Comparison of ENCODE assay signal across 10 cellular contexts in genomic region chr7:12771378-12771877, GRCh38.
A peak's percentile ranks its signal among the peaks of the same experiment; 100 is the strongest.
DNase-seq lines count a peak whose midpoint lies in the region; ATAC-seq and TF ChIP-seq lines count a peak whose summit lies in the region.
"Had no signal": no experiment of that assay in that cellular context is flagged by ENCODE, and none has a peak within 500 bp of the region (broad histone marks: within the 10 kb centered on the region; RNA-seq: fewer than 3 reads in every experiment).

No MANE protein-coding gene starts in this region.

- no peak overlapping the region for H2BK15ac ChIP-seq in mesenchymal stem cell (ENCODE audit: low read depth, poor library complexity, severe bottlenecking)

- H3K23ac ChIP-seq in mesenchymal stem cell (ENCODE audit: low read length in 2 of 2): no peak overlapping the region

- H3K4me1 Mint-ChIP-seq in activated T-cell treated with anti-CD3 and anti-CD28 coated beads, Interleukin-2, amount 50 U/mL, for 72 hours (ENCODE audit: low read depth): no peaks in the 10 kb centered on the region
- no peaks in the 10 kb centered on the region for H3K4me1 Mint-ChIP-seq in stimulated activated naive CD8-positive, alpha-beta T cell treated with anti-CD3 and anti-CD28 coated beads, Interleukin-15, amount 100 ng/mL, for 72 hours

- no peak overlapping the region for H2BK5ac ChIP-seq in mesenchymal stem cell (ENCODE audit: low read depth, low read length, poor library complexity, severe bottlenecking)

- no peak for TF ChIP-seq POLR2A in body of pancreas (IDR thresholded peaks at IDR 0.05)

- peak overlapping the region; percentile 88 for H2AFZ ChIP-seq in ACC112 (ENCODE audit: low read length, unreplicated experiment)
- no peak overlapping the region for H2AFZ ChIP-seq in mesenchymal stem cell (ENCODE audit: low read depth, low read length)

- no peaks in the 10 kb centered on the region for H3K79me1 ChIP-seq in mesenchymal stem cell (replicated peaks; ENCODE audit: low read length, poor library complexity, severe bottlenecking)

- H3K4me3 Mint-ChIP-seq in activated T-cell treated with anti-CD3 and anti-CD28 coated beads, Interleukin-2, amount 50 U/mL, for 72 hours: no peak overlapping the region
- no peak overlapping the region for H3K4me3 Mint-ChIP-seq in stimulated activated naive CD8-positive, alpha-beta T cell treated with anti-CD3 and anti-CD28 coated beads, Interleukin-15, amount 100 ng/mL, for 72 hours

- H3K27me3 ChIP-seq in ACC112 (ENCODE audit: insufficient read depth, low read length) (no peaks in the 10 kb centered on the region), body of pancreas (no peaks in the 10 kb centered on the region), mesenchymal stem cell (ENCODE audit: control insufficient read depth in 1 of 2, insufficient read depth in 1 of 2, low read length in 2 of 2) (no peaks in the 10 kb centered on the region)
- H3K27me3 ChIP-seq: BLaER1 had no signal

- no peak overlapping the region for H2AK5ac ChIP-seq in mesenchymal stem cell (ENCODE audit: low read length, severe bottlenecking)

- H3K4ac ChIP-seq in mesenchymal stem cell (ENCODE audit: low read depth in 1 of 2, low read length in 2 of 2): no peak overlapping the region

- peak; percentile 76 for ATAC-seq in body of pancreas
- no peak for ATAC-seq in activated T-cell treated with anti-CD3 and anti-CD28 coated beads, Interleukin-2, amount 50 U/mL, for 72 hours (replicated peaks in 1 of 2)
- ATAC-seq in stimulated activated naive CD8-positive, alpha-beta T cell treated with anti-CD3 and anti-CD28 coated beads, Interleukin-15, amount 100 ng/mL, for 72 hours: no peak
- ATAC-seq: HCT116 had no signal

- no peaks in the 10 kb centered on the region for H3K9me3 ChIP-seq in body of pancreas
- peaks cover 2% of the 10 kb centered on the region for H3K9me3 ChIP-seq in mesenchymal stem cell (ENCODE audit: control insufficient read depth, low read length)
- H3K9me3 ChIP-seq: BLaER1 had no signal

- intact Hi-C loops in body of pancreas (cut with DNase I): no loop called here

- H3K4me1 ChIP-seq in ACC112 (ENCODE audit: control insufficient read depth, insufficient read depth, low read length, unreplicated experiment): peaks cover 21% of the 10 kb centered on the region
- peaks cover 29% of the 10 kb centered on the region for H3K4me1 ChIP-seq in body of pancreas
- H3K4me1 ChIP-seq in mesenchymal stem cell (ENCODE audit: control insufficient read depth, insufficient read depth, low read depth, low read length): no peaks in the 10 kb centered on the region
- H3K4me1 ChIP-seq: BLaER1 had no signal

- no peak overlapping the region for H3K14ac ChIP-seq in mesenchymal stem cell (ENCODE audit: low read length in 2 of 2)

- peak overlapping the region in 1 of 2 experiments; percentile 2 for H3K18ac ChIP-seq in mesenchymal stem cell (ENCODE audit: low read depth in 1 of 2, low read length in 2 of 2)

- 6 to 16% methylated on average over 7 of the region's 7 CpGs for WGBS in body of pancreas, 2 donors
- 86% methylated on average over 7 of the region's 7 CpGs for whole genome bisulfite sequencing in mesenchymal stem cell

- H3K9ac ChIP-seq in mesenchymal stem cell (ENCODE audit: low read length): peak overlapping the region; percentile 41
- H3K9ac ChIP-seq: BLaER1 had no signal

- H3K36me3 ChIP-seq in ACC112 (ENCODE audit: insufficient read depth, low read length): no peaks in the 10 kb centered on the region
- no peaks in the 10 kb centered on the region for H3K36me3 ChIP-seq in body of pancreas (replicated peaks in 1 of 2; ENCODE audit: insufficient read depth in 1 of 2, low read depth in 2 of 2)
- no peaks in the 10 kb centered on the region for H3K36me3 ChIP-seq in mesenchymal stem cell (ENCODE audit: control insufficient read depth in 1 of 2, insufficient read depth in 2 of 2, low read depth in 1 of 2, low read length in 2 of 2)
- H3K36me3 ChIP-seq: BLaER1 had no signal

- H3K27ac Mint-ChIP-seq in activated T-cell treated with anti-CD3 and anti-CD28 coated beads, Interleukin-2, amount 50 U/mL, for 72 hours: no peak overlapping the region
- no peak overlapping the region for H3K27ac Mint-ChIP-seq in stimulated activated naive CD8-positive, alpha-beta T cell treated with anti-CD3 and anti-CD28 coated beads, Interleukin-15, amount 100 ng/mL, for 72 hours

- H3K4me2 ChIP-seq in mesenchymal stem cell (ENCODE audit: low read length, poor library complexity, severe bottlenecking): no peak overlapping the region
- H3K4me2 ChIP-seq: BLaER1 had no signal

- no peak overlapping the region for H2BK12ac ChIP-seq in mesenchymal stem cell (ENCODE audit: low read length in 2 of 2)

- DNase-seq in NCI-H1694 treated with DMSO at 0.1 percent for 48 hours (lab: John Stamatoyannopoulos, UW): peak; percentile 89
- peak; percentile 20 to 55 (median 51) for DNase-seq in body of pancreas
- no peak for DNase-seq in mesenchymal stem cell
- DNase-seq in activated T-cell treated with anti-CD3 and anti-CD28 coated beads, Interleukin-2, amount 50 U/mL, for 72 hours: no peak
- DNase-seq in COLO829 (ENCODE audit: low spot score): no peak
- DNase-seq in stimulated activated naive CD8-positive, alpha-beta T cell treated with anti-CD3 and anti-CD28 coated beads, Interleukin-15, amount 100 ng/mL, for 72 hours: no peak
- DNase-seq in KG1 (lab: John Stamatoyannopoulos, UW): no peak

- H4K91ac ChIP-seq in mesenchymal stem cell (ENCODE audit: low read length): no peak overlapping the region

- no peak overlapping the region for H3K27ac ChIP-seq in ACC112 (ENCODE audit: low read depth, low read length)
- peak overlapping the region in 1 of 4 donors; percentile 48 for H3K27ac ChIP-seq in body of pancreas
- no peak overlapping the region for H3K27ac ChIP-seq in mesenchymal stem cell (ENCODE audit: low read length, poor library complexity, severe bottlenecking)
- H3K27ac ChIP-seq: BLaER1 had no signal

- TF ChIP-seq CTCF in body of pancreas (IDR thresholded peaks at IDR 0.05): no peak

- H4K8ac ChIP-seq in mesenchymal stem cell (ENCODE audit: low read length): no peak overlapping the region

- no peak overlapping the region for H2BK120ac ChIP-seq in mesenchymal stem cell (ENCODE audit: low read depth, low read length)

- peaks cover 1 to 5% of the 10 kb centered on the region in 2 donors for H3K9me3 Mint-ChIP-seq in activated T-cell treated with anti-CD3 and anti-CD28 coated beads, Interleukin-2, amount 50 U/mL, for 72 hours
- peaks cover 0 to 10% of the 10 kb centered on the region in 2 donors for H3K9me3 Mint-ChIP-seq in stimulated activated naive CD8-positive, alpha-beta T cell treated with anti-CD3 and anti-CD28 coated beads, Interleukin-15, amount 100 ng/mL, for 72 hours

- peaks cover 0 to 5% of the 10 kb centered on the region in 2 donors for H3K36me3 Mint-ChIP-seq in activated T-cell treated with anti-CD3 and anti-CD28 coated beads, Interleukin-2, amount 50 U/mL, for 72 hours (ENCODE audit: insufficient read depth in 2 of 2)

- H3K79me2 ChIP-seq in ACC112 (ENCODE audit: control insufficient read depth, insufficient read depth, low read length, unreplicated experiment): no peaks in the 10 kb centered on the region

- H3K4me3 ChIP-seq in ACC112 (ENCODE audit: low read depth, low read length) (peak overlapping the region; percentile 69), body of pancreas (no peak overlapping the region), mesenchymal stem cell (ENCODE audit: insufficient read depth in 1 of 2, low read depth in 1 of 2, low read length in 2 of 2) (peak overlapping the region in 1 of 2 experiments; percentile 60)
- H3K4me3 ChIP-seq: BLaER1 had no signal

- H3K27me3 Mint-ChIP-seq in activated T-cell treated with anti-CD3 and anti-CD28 coated beads, Interleukin-2, amount 50 U/mL, for 72 hours (ENCODE audit: low read depth): peaks cover 7% of the 10 kb centered on the region
- H3K27me3 Mint-ChIP-seq in stimulated activated naive CD8-positive, alpha-beta T cell treated with anti-CD3 and anti-CD28 coated beads, Interleukin-15, amount 100 ng/mL, for 72 hours: peaks cover 8% of the 10 kb centered on the region

Comparison
In these comparisons a context has a peak if more than half of its experiments do, and no peak if none do; other contexts are left out.
1. DNase-seq: peak in NCI-H1694 treated with DMSO at 0.1 percent for 48 hours (single experiment) and body of pancreas (4 of 4); none in mesenchymal stem cell (single experiment), activated T-cell treated with anti-CD3 and anti-CD28 coated beads, Interleukin-2, amount 50 U/mL, for 72 hours (0 of 2), COLO829 (single experiment), stimulated activated naive CD8-positive, alpha-beta T cell treated with anti-CD3 and anti-CD28 coated beads, Interleukin-15, amount 100 ng/mL, for 72 hours (0 of 2) and KG1 (single experiment).